In the genomic region with DNA sequence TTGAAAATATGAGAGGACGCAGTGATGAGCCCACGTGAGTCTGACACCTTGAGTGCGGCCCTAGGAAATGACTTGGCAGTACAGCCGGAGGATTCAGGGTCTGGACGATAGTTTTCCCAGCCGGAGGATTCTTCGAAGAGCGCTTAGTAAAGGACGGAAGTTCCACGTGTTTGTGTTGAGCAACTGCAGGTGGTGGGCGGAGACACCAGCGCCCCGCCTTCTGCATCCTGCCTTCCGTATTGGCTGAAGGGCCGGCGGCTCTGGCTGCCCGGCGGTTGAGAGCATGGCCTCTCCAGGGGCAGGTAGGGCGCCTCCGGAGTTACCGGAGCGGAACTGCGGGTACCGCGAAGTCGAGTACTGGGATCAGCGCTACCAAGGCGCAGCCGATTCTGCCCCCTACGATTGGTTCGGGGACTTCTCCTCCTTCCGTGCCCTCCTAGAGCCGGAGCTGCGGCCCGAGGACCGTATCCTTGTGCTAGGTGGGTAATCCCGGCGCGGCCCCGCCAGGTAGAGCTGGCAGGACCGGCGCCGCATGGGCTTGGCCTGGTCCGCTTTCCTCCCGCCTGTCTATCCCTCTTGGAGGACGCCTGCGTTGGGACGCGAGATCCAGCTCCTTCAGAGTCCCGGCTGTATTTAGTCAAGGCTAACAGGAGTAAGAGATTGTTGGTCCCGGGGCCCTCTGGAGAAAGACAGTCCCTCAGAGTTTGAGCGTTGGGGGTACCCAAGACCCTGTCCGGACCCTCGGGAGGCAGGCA, we compare ENCODE assay signal across 8 cellular contexts. TPM values are rescaled to one million over a fixed set of nuclear protein-coding genes. Genes with fewer than 3 reads are reported as not detected.
DNase-seq lines count a peak whose midpoint lies in the region; ATAC-seq and TF ChIP-seq lines count a peak whose summit lies in the region.

A gene (plus strand): TSS at position 261 of the 755 bp plus-strand sequence. CDS start 23 bp downstream, at position 284.

- no peaks in the 10 kb centered on the region for H3K9me3 ChIP-seq in CD8-positive, alpha-beta T cell (ENCODE audit: low read length)
- H3K9me3 ChIP-seq in ectodermal cell (ENCODE audit: control insufficient read depth, low read length) (no peaks in the 10 kb centered on the region), lower lobe of right lung (no peaks in the 10 kb centered on the region)

- no peaks in the 10 kb centered on the region for H3K27me3 Mint-ChIP-seq in CD8-positive, alpha-beta T cell (ENCODE audit: low read depth)
- no peaks in the 10 kb centered on the region for H3K27me3 Mint-ChIP-seq in activated CD8-positive, alpha-beta T cell treated with anti-CD3 and anti-CD28 coated beads for 36 hours

- H3K4me3 Mint-ChIP-seq in CD8-positive, alpha-beta T cell, result peak within 1 kb of the TSS; percentile 93
- peak within 1 kb of the TSS; percentile 91 for H3K4me3 Mint-ChIP-seq in activated CD8-positive, alpha-beta T cell treated with anti-CD3 and anti-CD28 coated beads for 36 hours

- no peaks in the 10 kb centered on the region for H3K9me3 Mint-ChIP-seq in CD8-positive, alpha-beta T cell
- no peaks in the 10 kb centered on the region for H3K9me3 Mint-ChIP-seq in activated CD8-positive, alpha-beta T cell treated with anti-CD3 and anti-CD28 coated beads for 36 hours

- peak; percentile 90 to 96 (median 94) for DNase-seq in CD8-positive, alpha-beta T cell
- DNase-seq in HK-2 (ENCODE audit: unreplicated experiment) (peak; percentile 96), NCI-H82 treated with DMSO at 0.1 percent for 48 hours (lab: John Stamatoyannopoulos, UW; ENCODE audit: unreplicated experiment) (peak; percentile 100), lower lobe of right lung (peak; percentile 97)
- DNase-seq in activated CD8-positive, alpha-beta T cell treated with anti-CD3 and anti-CD28 coated beads for 36 hours, result peak; percentile 99
- DNase-seq in stimulated activated CD4-positive, alpha-beta T cell treated with anti-CD3 and anti-CD28 coated beads, TNF-alpha, amount 100 ng/mL, for 24 hours (ENCODE audit: low read depth in 3 of 3), result peak; percentile 88 to 96 (median 93)

- H3K27me3 ChIP-seq in CD8-positive, alpha-beta T cell (ENCODE audit: insufficient read depth, low read length), result no peaks in the 10 kb centered on the region
- H3K27me3 ChIP-seq in ectodermal cell (ENCODE audit: control insufficient read depth, insufficient read depth, low read length, poor library complexity, severe bottlenecking) (no peaks in the 10 kb centered on the region), lower lobe of right lung (ENCODE audit: low read depth) (no peaks in the 10 kb centered on the region)

- H3K27ac ChIP-seq in CD8-positive, alpha-beta T cell (ENCODE audit: low read depth, low read length), result peak within 1 kb of the TSS; percentile 69
- H3K27ac ChIP-seq in ectodermal cell (ENCODE audit: insufficient read depth, low read depth, low read length, poor library complexity, severe bottlenecking) (peak within 1 kb of the TSS; percentile 88), lower lobe of right lung (peak within 1 kb of the TSS; percentile 88)

- WGBS in ectodermal cell, 2 experiments, result 0% methylated on average over 54 of the region's 54 CpGs

- peaks cover 14% of the 10 kb centered on the region for H3K4me1 Mint-ChIP-seq in CD8-positive, alpha-beta T cell (ENCODE audit: low read depth)
- H3K4me1 Mint-ChIP-seq in activated CD8-positive, alpha-beta T cell treated with anti-CD3 and anti-CD28 coated beads for 36 hours (ENCODE audit: low read depth), result peaks cover 11% of the 10 kb centered on the region

- peaks cover 10% of the 10 kb centered on the region for H3K4me1 ChIP-seq in CD8-positive, alpha-beta T cell (ENCODE audit: insufficient read depth, low read length)
- H3K4me1 ChIP-seq in ectodermal cell (ENCODE audit: control insufficient read depth, insufficient read depth, low read length) (no peaks in the 10 kb centered on the region), lower lobe of right lung (peaks cover 17% of the 10 kb centered on the region)

- peaks cover 21% of the 10 kb centered on the region for H3K36me3 Mint-ChIP-seq in CD8-positive, alpha-beta T cell
- H3K36me3 Mint-ChIP-seq in activated CD8-positive, alpha-beta T cell treated with anti-CD3 and anti-CD28 coated beads for 36 hours (ENCODE audit: low read depth), result peaks cover 13% of the 10 kb centered on the region

- TF ChIP-seq CTCF in CD8-positive, alpha-beta T cell (IDR thresholded peaks at IDR 0.05), result peak; percentile 18
- TF ChIP-seq CTCF in activated CD8-positive, alpha-beta T cell treated with anti-CD3 and anti-CD28 coated beads for 36 hours (IDR thresholded peaks at IDR 0.05), result no peak
- peak; percentile 60 for TF ChIP-seq CTCF in lower lobe of right lung (IDR thresholded peaks at IDR 0.05)

- CTCF ChIA-PET in CD8-positive, alpha-beta T cell (lab: Charles Lee), result interaction anchor here (0.6 to 1.9 kb wide), 23 partner anchors 9 to 359 kb away, joined by 3 to 42 read pairs (median 5); a partner anchor contains a TSS
- CTCF ChIA-PET in activated CD8-positive, alpha-beta T cell treated with anti-CD3 and anti-CD28 coated beads for 36 hours (lab: Charles Lee), result interaction anchor here (0.6 to 4.9 kb wide), 34 partner anchors 9 to 365 kb away, joined by 3 to 67 read pairs (median 4); a partner anchor contains a TSS

- H3K36me3 ChIP-seq in CD8-positive, alpha-beta T cell (ENCODE audit: insufficient read depth, low read length), result peaks cover 9% of the 10 kb centered on the region
- H3K36me3 ChIP-seq in ectodermal cell (ENCODE audit: control insufficient read depth, insufficient read depth, low read length) (peaks cover 9% of the 10 kb centered on the region), lower lobe of right lung (peaks cover 10% of the 10 kb centered on the region)

- peak within 1 kb of the TSS; percentile 98 for H3K4me3 ChIP-seq in CD8-positive, alpha-beta T cell (ENCODE audit: low read depth, low read length)
- H3K4me3 ChIP-seq in ectodermal cell (ENCODE audit: insufficient read depth, low read depth, low read length) (peak within 1 kb of the TSS; percentile 95), lower lobe of right lung (peak within 1 kb of the TSS; percentile 92)

- intact Hi-C loops in CD8-positive, alpha-beta T cell (cut with DNase I, micrococcal nuclease), result loop anchor here (1.0 to 10.0 kb wide), 19 partner anchors 10 to 1455 kb away; a partner anchor contains a TSS
- intact Hi-C loops in activated CD8-positive, alpha-beta T cell treated with anti-CD3 and anti-CD28 coated beads for 36 hours (cut with micrococcal nuclease), result loop anchor here (2.0 to 5.0 kb wide), 2 partner anchors 48 to 115 kb away; a partner anchor contains a TSS
- intact Hi-C loops in lower lobe of right lung (cut with DNase I), result no loop called here

- POLR2A ChIA-PET in CD8-positive, alpha-beta T cell (lab: Charles Lee), result interaction anchor here (1.0 to 1.2 kb wide), 4 partner anchors 12 to 114 kb away, joined by 3 to 5 read pairs (median 4); a partner anchor contains a TSS
- POLR2A ChIA-PET in activated CD8-positive, alpha-beta T cell treated with anti-CD3 and anti-CD28 coated beads for 36 hours (lab: Charles Lee), result interaction anchor here (0.6 to 1.3 kb wide), 12 partner anchors 10 to 313 kb away, joined by 3 to 6 read pairs (median 4); a partner anchor contains a TSS

- H3K27ac Mint-ChIP-seq in CD8-positive, alpha-beta T cell, result peak within 1 kb of the TSS; percentile 90
- peak within 1 kb of the TSS; percentile 97 for H3K27ac Mint-ChIP-seq in activated CD8-positive, alpha-beta T cell treated with anti-CD3 and anti-CD28 coated beads for 36 hours

- ATAC-seq in CD8-positive, alpha-beta T cell, result peak; percentile 87
- ATAC-seq in GM19452 (IDR thresholded peaks at IDR 0.05; ENCODE audit: unreplicated experiment) (peak; percentile 85), lower lobe of right lung (peak; percentile 98 to 99)
- peak; percentile 91 for ATAC-seq in activated CD8-positive, alpha-beta T cell treated with anti-CD3 and anti-CD28 coated beads for 36 hours

RNA-seq across cellular contexts. Expression of the gene that starts here (rescaled TPM):
- total RNA-seq in CD8-positive, alpha-beta T cell, result under 1 TPM in 1 of 2 experiments, not detected in 1; 0.38 TPM
- total RNA-seq in activated CD8-positive, alpha-beta T cell treated with anti-CD3 and anti-CD28 coated beads for 36 hours, result 1 to 10 TPM; 7.8 to 8.7 TPM
- 6.1 TPM for polyA plus RNA-seq in ectodermal cell (2013, experiment 1 of 4)
- 5.6 TPM for polyA plus RNA-seq in ectodermal cell (2013, experiment 2 of 4)
- polyA plus RNA-seq in ectodermal cell (2013, experiment 3 of 4), result 4.2 TPM
- 5.3 TPM for polyA plus RNA-seq in ectodermal cell (2013, experiment 4 of 4)
- total RNA-seq in lower lobe of right lung, result 2.6 TPM

Comparison
In these comparisons a context has a peak if more than half of its experiments do, and no peak if none do; other contexts are left out.
1. Peak in every context shown above with its lines: DNase-seq, ATAC-seq, H3K4me3 ChIP-seq and H3K27ac ChIP-seq.
2. Peak in DNase-seq, ATAC-seq, H3K4me3 ChIP-seq and H3K27ac ChIP-seq in CD8-positive, alpha-beta T cell; RNA of the gene not detected or under 1 TPM.